Comparison of ENCODE assay signal across 23 cellular contexts in the genomic region with DNA sequence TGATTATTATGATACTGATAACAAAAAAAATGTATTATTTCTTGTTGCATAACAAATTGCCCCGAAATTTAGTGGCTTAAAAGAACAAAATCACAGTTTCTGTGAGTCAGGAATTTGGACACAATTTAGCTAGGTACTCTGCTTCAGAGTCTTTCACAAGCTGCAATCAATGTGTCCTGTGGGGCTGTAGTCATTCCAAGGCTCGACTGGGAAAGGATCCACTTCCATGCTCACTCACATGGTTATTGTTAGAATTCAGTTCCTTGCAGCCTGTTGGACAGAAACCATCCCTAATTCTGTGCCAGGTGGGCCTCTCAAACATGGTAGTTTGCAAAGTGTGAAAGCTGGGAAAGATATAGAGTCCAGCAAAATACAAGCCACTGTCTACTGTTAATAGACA. TPM values are rescaled to one million over a fixed set of nuclear protein-coding genes. Genes with fewer than 3 reads are reported as not detected.
DNase-seq lines count a peak whose midpoint lies in the region; ATAC-seq, FAIRE-seq and TF ChIP-seq lines count a peak whose summit lies in the region.
"Had no signal": no experiment of that assay in that cellular context is flagged by ENCODE, and none has a peak within 500 bp of the region (broad histone marks: within the 10 kb centered on the region; RNA-seq: fewer than 3 reads in every experiment).

No MANE protein-coding gene starts in this region.

- no peak overlapping the region for H3K4me2 ChIP-seq in IMR-90 (ENCODE audit: low read depth, low read length)
- H3K4me2 ChIP-seq: PC-9 had no signal

- H3K4me3 ChIP-seq in IMR-90 (ENCODE audit: insufficient read depth, low read depth, low read length), result no peak overlapping the region
- peak overlapping the region; percentile 19 for H3K4me3 ChIP-seq in effector memory CD4-positive, alpha-beta T cell (ENCODE audit: insufficient read depth, low read depth, low read length, poor library complexity, severe bottlenecking)
- H3K4me3 ChIP-seq: body of pancreas, coronary artery, PC-9, right atrium auricular region, SK-N-MC, tibial artery had no signal

- H3K4ac ChIP-seq in IMR-90 (ENCODE audit: low read depth, low read length), result peak overlapping the region; percentile 35; the same call in 1 of the 2 replicates

- CTCF ChIA-PET in IMR-90 (lab: Yijun Ruan, JAX), result no interaction called here

- H3K27ac ChIP-seq in IMR-90 (ENCODE audit: insufficient read depth, low read length), result no peak overlapping the region
- H3K27ac ChIP-seq in effector memory CD4-positive, alpha-beta T cell (ENCODE audit: insufficient read depth, low read length, poor library complexity, severe bottlenecking), result no peak overlapping the region
- H3K27ac ChIP-seq: body of pancreas, coronary artery, PC-9, SK-N-MC, tibial artery had no signal

- peak overlapping the region; percentile 18 for H3K4me3 Mint-ChIP-seq in activated CD4-positive, alpha-beta T cell treated with anti-CD3 and anti-CD28 coated beads, Interleukin-2, amount 10 ng/mL, durations not matched to agents 24 days and 14 days
- H3K4me3 Mint-ChIP-seq in natural killer cell treated with Interleukin-12 subunit alpha and Interleukin-12 subunit beta and Interleukin-15 and Interleukin-18, amount 100 ng/mL, for 72 hours, result peak overlapping the region; percentile 80
- H3K4me3 Mint-ChIP-seq: H9 had no signal

- H3K23ac ChIP-seq in IMR-90 (ENCODE audit: low read depth, low read length), result no peak overlapping the region

- H3K79me1 ChIP-seq in IMR-90 (ENCODE audit: low read depth in 1 of 2, low read length in 2 of 2), result no peaks in the 10 kb centered on the region

- H2BK120ac ChIP-seq in IMR-90 (ENCODE audit: low read depth, low read length), result no peak overlapping the region

- no peak for FAIRE-seq in RCC 7860 (lab: Jason Lieb, UNC)
- FAIRE-seq: A204.1, TTC549 had no signal

- no peaks in the 10 kb centered on the region for H4K20me1 ChIP-seq in IMR-90 (ENCODE audit: insufficient read depth, low read length)

- POLR2A ChIA-PET in IMR-90 (lab: Charles Lee; ENCODE audit: unreplicated experiment), result no interaction called here

- no TSS peak for BruUV-seq in IMR-90 (replicated peaks; lab: Mats Ljungman, UMichigan)

- H2AFZ ChIP-seq in IMR-90 (replicated peaks; ENCODE audit: low read length, poor library complexity), result no peak overlapping the region
- H2AFZ ChIP-seq: PC-9 had no signal

- no peak overlapping the region for H3K14ac ChIP-seq in IMR-90 (replicated peaks; ENCODE audit: low read depth, low read length)

- no peak overlapping the region for H3K27ac Mint-ChIP-seq in activated CD4-positive, alpha-beta T cell treated with anti-CD3 and anti-CD28 coated beads, Interleukin-2, amount 10 ng/mL, durations not matched to agents 24 days and 14 days
- H3K27ac Mint-ChIP-seq in natural killer cell treated with Interleukin-12 subunit alpha and Interleukin-12 subunit beta and Interleukin-15 and Interleukin-18, amount 100 ng/mL, for 72 hours, result peak overlapping the region; percentile 92 to 96
- H3K27ac Mint-ChIP-seq: H9; stimulated activated naive B cell treated with anti-CD40 and anti-IgM and Interleukin-4, amounts not matched to agents 10 μg/mL and 1 μg/mL and 100 μg/mL, for 72 hours had no signal

- H3K9ac ChIP-seq in IMR-90 (ENCODE audit: low read depth, low read length), result no peak overlapping the region

- H3K4me1 ChIP-seq in IMR-90 (ENCODE audit: control insufficient read depth, insufficient read depth, low read length), result peaks cover 4% of the 10 kb centered on the region
- H3K4me1 ChIP-seq in effector memory CD4-positive, alpha-beta T cell (ENCODE audit: control insufficient read depth, insufficient read depth, low read length, poor library complexity, severe bottlenecking), result peaks cover 17% of the 10 kb centered on the region

- no peak overlapping the region for H2AK9ac ChIP-seq in IMR-90 (replicated peaks; ENCODE audit: low read depth, low read length, poor library complexity)

- no CpG with 5 or more reads among the region's 2 CpGs for WGBS in IMR-90 (ENCODE audit: extremely low coverage in 2 of 2, insufficient read length in 1 of 2), 2 experiments

- peaks cover 11% of the 10 kb centered on the region for H3K27me3 Mint-ChIP-seq in activated CD4-positive, alpha-beta T cell treated with anti-CD3 and anti-CD28 coated beads, Interleukin-2, amount 10 ng/mL, durations not matched to agents 24 days and 14 days
- no peaks in the 10 kb centered on the region for H3K27me3 Mint-ChIP-seq in natural killer cell treated with Interleukin-12 subunit alpha and Interleukin-12 subunit beta and Interleukin-15 and Interleukin-18, amount 100 ng/mL, for 72 hours
- H3K27me3 Mint-ChIP-seq: CD4-positive, alpha-beta T cell; stimulated activated naive B cell treated with anti-CD40 and anti-IgM and Interleukin-4, amounts not matched to agents 10 μg/mL and 1 μg/mL and 100 μg/mL, for 72 hours had no signal

- H3K4me1 Mint-ChIP-seq in activated CD4-positive, alpha-beta T cell treated with anti-CD3 and anti-CD28 coated beads, Interleukin-2, amount 10 ng/mL, durations not matched to agents 24 days and 14 days, result peaks cover 27% of the 10 kb centered on the region
- peaks cover 36 to 39% of the 10 kb centered on the region in 2 donors for H3K4me1 Mint-ChIP-seq in natural killer cell treated with Interleukin-12 subunit alpha and Interleukin-12 subunit beta and Interleukin-15 and Interleukin-18, amount 100 ng/mL, for 72 hours (ENCODE audit: low read depth in 2 of 2)

- H2BK5ac ChIP-seq in IMR-90 (ENCODE audit: low read depth, low read length, poor library complexity, severe bottlenecking), result no peak overlapping the region

- H3K27me3 ChIP-seq in IMR-90 (ENCODE audit: control insufficient read depth, insufficient read depth, low read length), result no peaks in the 10 kb centered on the region
- no peaks in the 10 kb centered on the region for H3K27me3 ChIP-seq in effector memory CD4-positive, alpha-beta T cell (replicated peaks; ENCODE audit: control insufficient read depth, insufficient read depth, low read length, poor library complexity, severe bottlenecking)
- H3K27me3 ChIP-seq: body of pancreas, right atrium auricular region, tibial artery had no signal

- no peak overlapping the region for H4K91ac ChIP-seq in IMR-90 (ENCODE audit: insufficient read depth, low read depth, low read length)

- H3K56ac ChIP-seq in IMR-90 (ENCODE audit: extremely low read depth, insufficient read depth, low read length), result no peak overlapping the region

- dilution Hi-C loops in IMR-90 (cut with HindIII; ENCODE audit: low sequenced_read_pairs, unreplicated experiment), result no loop called here

- intact Hi-C loops in activated CD4-positive, alpha-beta T cell treated with anti-CD3 and anti-CD28 coated beads, Interleukin-2, amount 10 ng/mL, durations not matched to agents 24 days and 14 days (cut with micrococcal nuclease), result loop anchor here (1.0 kb wide), 2 partner anchors 56 to 60 kb away; partner anchors contain the start of gene ARID2
- intact Hi-C loops in IMR-90 (cut with micrococcal nuclease), result loop anchor here (5.0 kb wide), 1 partner anchor 58 kb away; the partner anchor contains the start of gene ARID2

- no peak overlapping the region for H4K5ac ChIP-seq in IMR-90 (ENCODE audit: low read depth, low read length)

- TF ChIP-seq POLR2A in IMR-90 (IDR thresholded peaks at IDR 0.05; ENCODE audit: low read depth, low read length), result no peak

- H3K9me1 ChIP-seq in IMR-90 (ENCODE audit: insufficient read depth, low read length), result peaks cover 15% of the 10 kb centered on the region

- H3K18ac ChIP-seq in IMR-90 (ENCODE audit: low read depth, low read length), result peak overlapping the region; percentile 24; the same call in 1 of the 2 replicates

- H4K8ac ChIP-seq in IMR-90 (ENCODE audit: low read depth in 2 of 2, low read length in 2 of 2), result 0 out of 4 replicates have a peak overlapping the region, but pooled peaks of 1 of the 2 experiments have one; percentile 45

- in situ Hi-C loops in IMR-90 (cut with MboI; ENCODE audit: low sequenced_read_pairs), result no loop called here

- TF ChIP-seq CTCF in IMR-90 (conservative IDR thresholded peaks at IDR 0.05; ENCODE audit: low read depth, low read length), result no peak

- H3K9me3 Mint-ChIP-seq in activated CD4-positive, alpha-beta T cell treated with anti-CD3 and anti-CD28 coated beads, Interleukin-2, amount 10 ng/mL, durations not matched to agents 24 days and 14 days, result peaks cover 2% of the 10 kb centered on the region
- H3K9me3 Mint-ChIP-seq in natural killer cell treated with Interleukin-12 subunit alpha and Interleukin-12 subunit beta and Interleukin-15 and Interleukin-18, amount 100 ng/mL, for 72 hours, result peaks cover 2% of the 10 kb centered on the region
- H3K9me3 Mint-ChIP-seq: CD4-positive, alpha-beta T cell; H9; stimulated activated naive B cell treated with anti-CD40 and anti-IgM and Interleukin-4, amounts not matched to agents 10 μg/mL and 1 μg/mL and 100 μg/mL, for 72 hours had no signal

- ATAC-seq in IMR-90 (ENCODE audit: low read depth), result no peak
- no peak for ATAC-seq in natural killer cell treated with Interleukin-12 subunit alpha and Interleukin-12 subunit beta and Interleukin-15 and Interleukin-18, amount 100 ng/mL, for 72 hours
- no peak for ATAC-seq in GM19463 (IDR thresholded peaks at IDR 0.05; ENCODE audit: unreplicated experiment)
- ATAC-seq: body of pancreas had no signal

- no peak for DNase-seq in activated CD4-positive, alpha-beta T cell treated with anti-CD3 and anti-CD28 coated beads, Interleukin-2, amount 10 ng/mL, durations not matched to agents 24 days and 14 days
- DNase-seq in activated CD4-positive, alpha-beta T cell treated with anti-CD3 and anti-CD28 coated beads, Interleukin-2, amount 50 U/mL, for 1 hour, result no peak
- no peak for DNase-seq in IMR-90
- DNase-seq in effector memory CD4-positive, alpha-beta T cell, result no peak
- no peak for DNase-seq in natural killer cell treated with Interleukin-12 subunit alpha and Interleukin-12 subunit beta and Interleukin-15 and Interleukin-18, amount 100 ng/mL, for 72 hours (ENCODE audit: low spot score)
- DNase-seq in RCC 7860 (ENCODE audit: low spot score), result no peak
- no peak for DNase-seq in NCI-H1048 (lab: John Stamatoyannopoulos, UW)
- DNase-seq: activated T-cell treated with anti-CD3 and anti-CD28 coated beads, Interleukin-2, amount 50 U/mL, for 48 hours; body of pancreas; CD4-positive, alpha-beta T cell; H9; NCI-H1417; NCI-H526 treated with DMSO at 0.1 percent for 48 hours; PC-9; tibial artery had no signal

- 0 out of 3 replicates have a peak overlapping the region, but pooled peaks have one; percentile 44 for H2BK15ac ChIP-seq in IMR-90 (ENCODE audit: low read depth, low read length)

- peak overlapping the region; percentile 46 for H2BK20ac ChIP-seq in IMR-90 (ENCODE audit: low read depth, low read length)

- H2AK5ac ChIP-seq in IMR-90 (ENCODE audit: low read depth, low read length), result peak overlapping the region; percentile 74; the same call in 1 of the 2 replicates

- peaks cover 2% of the 10 kb centered on the region for H3K36me3 Mint-ChIP-seq in activated CD4-positive, alpha-beta T cell treated with anti-CD3 and anti-CD28 coated beads, Interleukin-2, amount 10 ng/mL, durations not matched to agents 24 days and 14 days (ENCODE audit: low read depth)
- H3K36me3 Mint-ChIP-seq in natural killer cell treated with Interleukin-12 subunit alpha and Interleukin-12 subunit beta and Interleukin-15 and Interleukin-18, amount 100 ng/mL, for 72 hours, result peaks cover 2% of the 10 kb centered on the region
- H3K36me3 Mint-ChIP-seq: activated naive CD4-positive, alpha-beta T cell treated with anti-CD3 and anti-CD28 coated beads, Interleukin-2, amount 50 U/mL, for 72 hours; stimulated activated naive B cell treated with anti-CD40 and anti-IgM and Interleukin-4, amounts not matched to agents 10 μg/mL and 1 μg/mL and 100 μg/mL, for 72 hours had no signal

- no peaks in the 10 kb centered on the region for H3K36me3 ChIP-seq in IMR-90 (ENCODE audit: control insufficient read depth, insufficient read depth, low read length)
- H3K36me3 ChIP-seq in effector memory CD4-positive, alpha-beta T cell (ENCODE audit: control insufficient read depth, insufficient read depth, low read length), result no peaks in the 10 kb centered on the region
- H3K36me3 ChIP-seq: right atrium auricular region, tibial artery had no signal

- no peaks in the 10 kb centered on the region for H3K9me3 ChIP-seq in IMR-90 (ENCODE audit: control insufficient read depth, insufficient read depth, low read length)
- H3K9me3 ChIP-seq in effector memory CD4-positive, alpha-beta T cell (ENCODE audit: control insufficient read depth, low read length), result no peaks in the 10 kb centered on the region
- H3K9me3 ChIP-seq: body of pancreas, right atrium auricular region, tibial artery had no signal

- no peak for TF ChIP-seq RAD21 in IMR-90 (IDR thresholded peaks at IDR 0.05; ENCODE audit: low read length)

RNA-seq across cellular contexts. Expression of gene ARID2, which starts 59.7 kb away (rescaled TPM):
- total RNA-seq in activated CD4-positive, alpha-beta T cell treated with anti-CD3 and anti-CD28 coated beads, Interleukin-2, amount 10 ng/mL, durations not matched to agents 24 days and 14 days, result 36.4 and 37.8 TPM in 2 replicates
- 27.5 and 28.1 TPM in 2 replicates for total RNA-seq in IMR-90 (2012; rRNA removed)
- polyA plus RNA-seq in IMR-90 (2012; rRNA removed), result 5.2 and 5.4 TPM in 2 replicates
- 1.0 and 5.4 TPM in 2 replicates for polyA plus RNA-seq in IMR-90 (2012; cell fraction: cytosol; rRNA removed)
- 2.7 and 13.5 TPM in 2 replicates for polyA plus RNA-seq in IMR-90 (2012; cell fraction: nucleus; rRNA removed; ENCODE audit: low replicate concordance)
- 100 to 1,000 TPM; 116 to 133 TPM for total RNA-seq in natural killer cell treated with Interleukin-12 subunit alpha and Interleukin-12 subunit beta and Interleukin-15 and Interleukin-18, amount 100 ng/mL, for 72 hours
